19 cellular contexts compared by ENCODE assay signal in genomic region chr12:116628450-116628793, GRCh38.
"Had no signal": no experiment of that assay in that cellular context is flagged by ENCODE, and none has a peak within 500 bp of the region (broad histone marks: within the 10 kb centered on the region; RNA-seq: fewer than 3 reads in every experiment).

No MANE protein-coding gene starts in this region.

- H3K36me3 Mint-ChIP-seq: activated CD8-positive, alpha-beta memory T cell treated with anti-CD3 and anti-CD28 coated beads, Interleukin-2, amount 10 ng/mL, durations not matched to agents 7 days and 5 days had no signal

- H3K4me1 ChIP-seq: SJSA1 had no signal

- H3K4me3 ChIP-seq: SJSA1 had no signal

- H3K9me3 ChIP-seq: SJSA1 had no signal

- H3K36me3 ChIP-seq: SJSA1 had no signal

- H3K27ac ChIP-seq: SJSA1 had no signal

- DNase-seq: activated CD4-positive, alpha-beta T cell treated with anti-CD3 and anti-CD28 coated beads for 48 hours; activated CD4-positive, alpha-beta T cell treated with anti-CD3 and anti-CD28 coated beads, Interleukin-2, amount 50 U/mL, for 4 hours; activated CD8-positive, alpha-beta memory T cell treated with anti-CD3 and anti-CD28 coated beads, Interleukin-2, amount 10 ng/mL, durations not matched to agents 7 days and 5 days; activated CD8-positive, alpha-beta T cell treated with anti-CD3 and anti-CD28 coated beads, Interleukin-2, amount 10 ng/mL, durations not matched to agents 7 days and 5 days; activated effector memory CD4-positive, alpha-beta T cell treated with anti-CD3 and anti-CD28 coated beads, Interleukin-2, amount 50 U/mL, for 16 hours; activated naive CD4-positive, alpha-beta T cell treated with Interleukin-2 at 50 U/mL for 16 hours; activated naive CD8-positive, alpha-beta T cell treated with anti-CD3 and anti-CD28 coated beads, Interleukin-2, amount 50 U/mL, for 24 hours; activated T-cell treated with anti-CD3 and anti-CD28 coated beads, Interleukin-2, amount 50 U/mL, for 4 hours; amniotic stem cell; NCI-H1436 treated with DMSO at 0.1 percent for 48 hours; NCI-H187; NCI-H2081; NCI-H510A treated with DMSO at 0.1 percent for 48 hours; NK-92 treated with Interleukin-12 subunit alpha and Interleukin-12 subunit beta, amount 100 ng/mL, for 24 hours; SHP77 had no signal

- H3K9me3 Mint-ChIP-seq: activated naive CD8-positive, alpha-beta T cell treated with anti-CD3 and anti-CD28 coated beads, Interleukin-2, amount 50 U/mL, for 24 hours had no signal

- H3K27ac Mint-ChIP-seq: activated CD8-positive, alpha-beta memory T cell treated with anti-CD3 and anti-CD28 coated beads, Interleukin-2, amount 10 ng/mL, durations not matched to agents 7 days and 5 days; activated CD8-positive, alpha-beta T cell treated with anti-CD3 and anti-CD28 coated beads, Interleukin-2, amount 10 ng/mL, durations not matched to agents 7 days and 5 days; activated naive CD4-positive, alpha-beta T cell treated with anti-CD3 and anti-CD28 coated beads, Interleukin-2, amount 50 U/mL, for 72 hours; activated naive CD8-positive, alpha-beta T cell treated with anti-CD3 and anti-CD28 coated beads, Interleukin-2, amount 50 U/mL, for 24 hours had no signal

- ATAC-seq: activated CD4-positive, CD25-positive, alpha-beta regulatory T cell treated with anti-CD3 and anti-CD28 coated beads, Interleukin-2, amount 50 U/mL, for 24 hours; activated CD8-positive, alpha-beta memory T cell treated with anti-CD3 and anti-CD28 coated beads, Interleukin-2, amount 10 ng/mL, durations not matched to agents 7 days and 5 days; activated CD8-positive, alpha-beta T cell treated with anti-CD3 and anti-CD28 coated beads, Interleukin-2, amount 10 ng/mL, durations not matched to agents 7 days and 5 days; activated naive CD4-positive, alpha-beta T cell treated with anti-CD3 and anti-CD28 coated beads, Interleukin-2, amount 50 U/mL, for 72 hours; activated naive CD8-positive, alpha-beta T cell treated with anti-CD3 and anti-CD28 coated beads, Interleukin-2, amount 50 U/mL, for 24 hours; activated T-cell treated with anti-CD3 and anti-CD28 coated beads, Interleukin-2, amount 50 U/mL, for 4 hours; SK-N-SH treated with all-trans-retinoic acid at 6 μM for 48 hours had no signal

- H3K4me1 Mint-ChIP-seq: activated CD8-positive, alpha-beta memory T cell treated with anti-CD3 and anti-CD28 coated beads, Interleukin-2, amount 10 ng/mL, durations not matched to agents 7 days and 5 days; activated naive CD8-positive, alpha-beta T cell treated with anti-CD3 and anti-CD28 coated beads, Interleukin-2, amount 50 U/mL, for 24 hours had no signal

- H3K4me3 Mint-ChIP-seq: activated CD8-positive, alpha-beta memory T cell treated with anti-CD3 and anti-CD28 coated beads, Interleukin-2, amount 10 ng/mL, durations not matched to agents 7 days and 5 days; activated CD8-positive, alpha-beta T cell treated with anti-CD3 and anti-CD28 coated beads, Interleukin-2, amount 10 ng/mL, durations not matched to agents 7 days and 5 days; activated naive CD8-positive, alpha-beta T cell treated with anti-CD3 and anti-CD28 coated beads, Interleukin-2, amount 50 U/mL, for 24 hours; activated T-cell treated with anti-CD3 and anti-CD28 coated beads, Interleukin-2, amount 50 U/mL, for 4 hours had no signal
